Comparison of ENCODE assay signal across 15 cellular contexts in the genomic region with DNA sequence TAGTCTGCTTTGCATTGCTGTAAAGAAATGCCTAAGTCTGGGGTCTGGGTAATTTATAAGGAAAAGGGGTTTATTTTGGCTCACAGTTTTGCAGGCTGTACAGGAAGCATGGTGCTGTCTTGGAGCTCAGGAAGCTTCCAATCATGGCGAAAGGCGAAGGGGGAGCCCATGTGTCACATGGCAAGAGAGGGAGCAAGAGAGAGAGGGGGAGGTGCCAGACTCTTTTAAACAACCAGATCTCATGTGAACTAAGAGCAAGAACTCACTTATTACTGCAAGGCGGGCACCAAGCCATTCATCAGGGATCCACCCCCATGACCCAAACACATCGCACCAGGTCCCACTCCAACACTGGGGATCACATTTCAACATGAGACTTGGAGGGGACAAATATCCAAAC.
DNase-seq lines count a peak whose midpoint lies in the region; ATAC-seq and TF ChIP-seq lines count a peak whose summit lies in the region.
"Had no signal": no experiment of that assay in that cellular context is flagged by ENCODE, and none has a peak within 500 bp of the region (broad histone marks: within the 10 kb centered on the region; RNA-seq: fewer than 3 reads in every experiment).

No MANE protein-coding gene starts in this region.

- no peaks in the 10 kb centered on the region for H3K9me3 Mint-ChIP-seq in activated CD8-positive, alpha-beta memory T cell treated with anti-CD3 and anti-CD28 coated beads, Interleukin-2, amount 10 ng/mL, durations not matched to agents 7 days and 5 days (ENCODE audit: low read depth)
- H3K9me3 Mint-ChIP-seq in H9 = no peaks in the 10 kb centered on the region
- H3K9me3 Mint-ChIP-seq in endodermal cell = no peaks in the 10 kb centered on the region
- H3K9me3 Mint-ChIP-seq in progenitor cell of endocrine pancreas (ENCODE audit: low read depth) = no peaks in the 10 kb centered on the region
- H3K9me3 Mint-ChIP-seq: CD4-positive, CD25-positive, alpha-beta regulatory T cell; IgD-negative memory B cell had no signal

- no peak overlapping the region for H3K4me3 ChIP-seq in endodermal cell (ENCODE audit: low read length)
- no peak overlapping the region for H3K4me3 ChIP-seq in HAP-1
- H3K4me3 ChIP-seq: GM12878, GM23248 had no signal

- H2BK20ac ChIP-seq in H9 (ENCODE audit: low read depth, low read length, poor library complexity, severe bottlenecking) = no peak overlapping the region

- H3K36me3 Mint-ChIP-seq in activated CD8-positive, alpha-beta memory T cell treated with anti-CD3 and anti-CD28 coated beads, Interleukin-2, amount 10 ng/mL, durations not matched to agents 7 days and 5 days = no peaks in the 10 kb centered on the region
- H3K36me3 Mint-ChIP-seq in H9 (ENCODE audit: insufficient read depth in 1 of 3, low read depth in 3 of 3) (no peaks in the 10 kb centered on the region), endodermal cell (ENCODE audit: low read depth) (no peaks in the 10 kb centered on the region), progenitor cell of endocrine pancreas (ENCODE audit: insufficient read depth) (no peaks in the 10 kb centered on the region)
- H3K36me3 Mint-ChIP-seq: CD4-positive, CD25-positive, alpha-beta regulatory T cell; IgD-negative memory B cell had no signal

- H3K4me1 ChIP-seq in H9 (ENCODE audit: insufficient read depth, low read length) (peaks cover 2% of the 10 kb centered on the region; the same call in 1 of the 2 replicates), endodermal cell (ENCODE audit: control insufficient read depth, insufficient read depth, low read length) (no peaks in the 10 kb centered on the region), HAP-1 (no peaks in the 10 kb centered on the region)

- H2BK15ac ChIP-seq in H9 (ENCODE audit: low read depth, low read length) = no peak overlapping the region

- TF ChIP-seq CTCF in H9 (conservative IDR thresholded peaks at IDR 0.05) (no peak), endodermal cell (conservative IDR thresholded peaks at IDR 0.05) (no peak), progenitor cell of endocrine pancreas (IDR thresholded peaks at IDR 0.05; ENCODE audit: unreplicated experiment) (no peak)

- no peaks in the 10 kb centered on the region for H3K27me3 ChIP-seq in H9 (ENCODE audit: insufficient read depth, low read length)
- no peaks in the 10 kb centered on the region for H3K27me3 ChIP-seq in endodermal cell (ENCODE audit: control insufficient read depth, insufficient read depth, low read length, poor library complexity, severe bottlenecking)
- H3K27me3 ChIP-seq in HAP-1 (ENCODE audit: low read depth) = 0 out of 2 replicates have a peak, but pooled peaks cover 4% of the 10 kb centered on the region

- no peak overlapping the region for H4K91ac ChIP-seq in H9 (ENCODE audit: insufficient read length, low read depth, low read length)

- in situ Hi-C loops in HAP-1 (cut with MboI; ENCODE audit: low sequenced_read_pairs) = loop anchor here (25.0 kb wide), 1 partner anchor 329 kb away; no protein-coding TSS in a partner anchor

- H3K23me2 ChIP-seq in H9 (ENCODE audit: insufficient read length, low read depth, low read length, poor library complexity, severe bottlenecking) = peaks cover 2% of the 10 kb centered on the region

- H3K4ac ChIP-seq in H9 (ENCODE audit: low read depth, low read length) = no peak overlapping the region

- no peak overlapping the region for H4K5ac ChIP-seq in H9 (ENCODE audit: insufficient read length, low read depth, low read length)

- no peak for ATAC-seq in activated CD8-positive, alpha-beta memory T cell treated with anti-CD3 and anti-CD28 coated beads, Interleukin-2, amount 10 ng/mL, durations not matched to agents 7 days and 5 days
- no peak for ATAC-seq in HG03196 (IDR thresholded peaks at IDR 0.05; ENCODE audit: unreplicated experiment)
- ATAC-seq: GM12878, HCT116 had no signal

- no peaks in the 10 kb centered on the region for H3K36me3 ChIP-seq in endodermal cell (ENCODE audit: control insufficient read depth, insufficient read depth, low read length)
- H3K36me3 ChIP-seq in HAP-1 (replicated peaks) = no peaks in the 10 kb centered on the region

- no peak overlapping the region for H2BK5ac ChIP-seq in H9 (ENCODE audit: insufficient read length, low read length)

- DNase-seq in activated CD8-positive, alpha-beta memory T cell treated with anti-CD3 and anti-CD28 coated beads for 24 hours = peak; percentile 44
- no peak for DNase-seq in activated CD8-positive, alpha-beta memory T cell treated with anti-CD3 and anti-CD28 coated beads, Interleukin-2, amount 10 ng/mL, durations not matched to agents 7 days and 5 days
- DNase-seq in H9 = peak; percentile 26
- peak; percentile 52 for DNase-seq in endodermal cell
- peak; percentile 6 for DNase-seq in progenitor cell of endocrine pancreas (ENCODE audit: low spot score, unreplicated experiment)
- no peak for DNase-seq in GM19238 (ENCODE audit: insufficient read length, low spot score)
- DNase-seq in HAP-1 (ENCODE audit: low spot score in 2 of 2) = no peak
- DNase-seq: CD4-positive, CD25-positive, alpha-beta regulatory T cell; DMS53; GM23248 had no signal

- H3K9me3 ChIP-seq in H9 (ENCODE audit: control insufficient read depth, low read depth, low read length) (no peaks in the 10 kb centered on the region), endodermal cell (ENCODE audit: control insufficient read depth, low read length) (no peaks in the 10 kb centered on the region), HAP-1 (peaks cover 3% of the 10 kb centered on the region; the same call in 1 of the 2 replicates)

- CTCF ChIA-PET in activated CD8-positive, alpha-beta memory T cell treated with anti-CD3 and anti-CD28 coated beads, Interleukin-2, amount 10 ng/mL, durations not matched to agents 7 days and 5 days (lab: Charles Lee) = interaction anchor here (0.5 to 1.2 kb wide), 2 partner anchors 9 to 43 kb away, joined by 3 read pairs; no protein-coding TSS in a partner anchor

- H3T11ph ChIP-seq in H9 (ENCODE audit: low read length) = no peak overlapping the region

- no peaks in the 10 kb centered on the region for H3K4me1 Mint-ChIP-seq in activated CD8-positive, alpha-beta memory T cell treated with anti-CD3 and anti-CD28 coated beads, Interleukin-2, amount 10 ng/mL, durations not matched to agents 7 days and 5 days
- no peaks in the 10 kb centered on the region for H3K4me1 Mint-ChIP-seq in H9
- no peaks in the 10 kb centered on the region for H3K4me1 Mint-ChIP-seq in endodermal cell
- H3K4me1 Mint-ChIP-seq in progenitor cell of endocrine pancreas (ENCODE audit: low read depth) = no peaks in the 10 kb centered on the region
- H3K4me1 Mint-ChIP-seq: CD4-positive, CD25-positive, alpha-beta regulatory T cell; IgD-negative memory B cell had no signal

- H3K27ac ChIP-seq in H9 (ENCODE audit: insufficient read length, low read depth, low read length) (no peak overlapping the region), endodermal cell (ENCODE audit: low read depth, low read length) (no peak overlapping the region)
- H3K27ac ChIP-seq: 22Rv1, GM23248 had no signal

- H3K79me1 ChIP-seq in H9 (ENCODE audit: insufficient read depth, low read depth, low read length, poor library complexity, severe bottlenecking) = no peaks in the 10 kb centered on the region

- no peak overlapping the region for H3K14ac ChIP-seq in H9 (ENCODE audit: insufficient read depth, low read length)

- H3K27ac Mint-ChIP-seq in activated CD8-positive, alpha-beta memory T cell treated with anti-CD3 and anti-CD28 coated beads, Interleukin-2, amount 10 ng/mL, durations not matched to agents 7 days and 5 days = no peak overlapping the region
- H3K27ac Mint-ChIP-seq in H9 (no peak overlapping the region), endodermal cell (no peak overlapping the region), progenitor cell of endocrine pancreas (no peak overlapping the region)
- H3K27ac Mint-ChIP-seq: CD4-positive, CD25-positive, alpha-beta regulatory T cell; IgD-negative memory B cell had no signal

- no peak overlapping the region for H2AFZ ChIP-seq in H9 (ENCODE audit: low read length)
- H2AFZ ChIP-seq: GM23248 had no signal

- no peak overlapping the region for H3K56ac ChIP-seq in H9 (ENCODE audit: insufficient read length, low read depth, low read length)

- H3K9ac ChIP-seq in H9 (ENCODE audit: extremely low read depth, insufficient read length, low read length) (no peak overlapping the region), endodermal cell (ENCODE audit: extremely low read depth, low read length, poor library complexity, severe bottlenecking) (no peak overlapping the region)
- H3K9ac ChIP-seq: GM23248 had no signal

- H3K4me3 Mint-ChIP-seq in activated CD8-positive, alpha-beta memory T cell treated with anti-CD3 and anti-CD28 coated beads, Interleukin-2, amount 10 ng/mL, durations not matched to agents 7 days and 5 days = no peak overlapping the region
- H3K4me3 Mint-ChIP-seq in H9 (no peak overlapping the region), endodermal cell (no peak overlapping the region), progenitor cell of endocrine pancreas (ENCODE audit: low read depth) (no peak overlapping the region)
- H3K4me3 Mint-ChIP-seq: CD4-positive, CD25-positive, alpha-beta regulatory T cell; IgD-negative memory B cell had no signal

- no peak overlapping the region for H3K4me2 ChIP-seq in H9 (ENCODE audit: insufficient read depth, insufficient read length, low read length)

- no peak overlapping the region for H2AK5ac ChIP-seq in H9 (ENCODE audit: insufficient read length, low read length)

- H3K23ac ChIP-seq in H9 (ENCODE audit: insufficient read length, low read depth, low read length) = no peak overlapping the region

- no CpG with 5 or more reads among the region's 4 CpGs for WGBS in H9 (ENCODE audit: extremely low coverage, insufficient read length, low lambda C conversion rate)
- 74 to 78% methylated on average over 3 of the region's 4 CpGs for WGBS in endodermal cell (ENCODE audit: insufficient coverage in 1 of 2, insufficient read length in 1 of 2), 2 experiments

- no peaks in the 10 kb centered on the region for H3K79me2 ChIP-seq in H9 (ENCODE audit: insufficient read depth, low read length)

- H4K8ac ChIP-seq in H9 (replicated peaks; ENCODE audit: insufficient read length, low read depth, low read length) = no peak overlapping the region

- no peak overlapping the region for H2BK12ac ChIP-seq in H9 (ENCODE audit: insufficient read length, low read depth, low read length)

- no peaks in the 10 kb centered on the region for H4K20me1 ChIP-seq in H9 (ENCODE audit: control insufficient read depth, insufficient read depth, insufficient read length)

- H3K18ac ChIP-seq in H9 (ENCODE audit: insufficient read length, low read depth, low read length) = no peak overlapping the region

- no peak overlapping the region for H2BK120ac ChIP-seq in H9 (ENCODE audit: low read depth, low read length, poor library complexity, severe bottlenecking)

- H3K27me3 Mint-ChIP-seq in activated CD8-positive, alpha-beta memory T cell treated with anti-CD3 and anti-CD28 coated beads, Interleukin-2, amount 10 ng/mL, durations not matched to agents 7 days and 5 days = peaks cover 3% of the 10 kb centered on the region
- H3K27me3 Mint-ChIP-seq in H9 (ENCODE audit: low read depth) = no peaks in the 10 kb centered on the region
- H3K27me3 Mint-ChIP-seq in endodermal cell (ENCODE audit: insufficient read depth) = no peaks in the 10 kb centered on the region
- no peaks in the 10 kb centered on the region for H3K27me3 Mint-ChIP-seq in progenitor cell of endocrine pancreas

Comparison
In these comparisons a context has a peak if more than half of its experiments do, and no peak if none do; other contexts are left out.
1. DNase-seq: peak in activated CD8-positive, alpha-beta memory T cell treated with anti-CD3 and anti-CD28 coated beads for 24 hours (single experiment), H9 (single experiment), endodermal cell (single experiment) and progenitor cell of endocrine pancreas (single experiment); none in activated CD8-positive, alpha-beta memory T cell treated with anti-CD3 and anti-CD28 coated beads, Interleukin-2, amount 10 ng/mL, durations not matched to agents 7 days and 5 days (single experiment), GM19238 (single experiment) and HAP-1 (0 of 2).